ENCODE assay signal across 22 cellular contexts in genomic region chr6:157602521-157603288, GRCh38.
DNase-seq lines count a peak whose midpoint lies in the region; ATAC-seq and TF ChIP-seq lines count a peak whose summit lies in the region.
"Had no signal": no experiment of that assay in that cellular context is flagged by ENCODE, and none has a peak within 500 bp of the region (broad histone marks: within the 10 kb centered on the region; RNA-seq: fewer than 3 reads in every experiment).

No MANE protein-coding gene starts in this region.

- no peaks in the 10 kb centered on the region for H3K9me3 Mint-ChIP-seq in WTC11
- H3K9me3 Mint-ChIP-seq in HFFc6 = no peaks in the 10 kb centered on the region
- H3K9me3 Mint-ChIP-seq: CD4-positive, CD25-positive, alpha-beta regulatory T cell; IgD-negative memory B cell had no signal

- H3K4me3 Mint-ChIP-seq in WTC11 = no peak overlapping the region
- no peak overlapping the region for H3K4me3 Mint-ChIP-seq in HFFc6
- H3K4me3 Mint-ChIP-seq: CD4-positive, CD25-positive, alpha-beta regulatory T cell had no signal

- H3K27me3 Mint-ChIP-seq in WTC11 (ENCODE audit: low read depth) (no peaks in the 10 kb centered on the region), HFFc6 (ENCODE audit: insufficient read depth) (no peaks in the 10 kb centered on the region; the same call in 1 of the 2 replicates)
- H3K27me3 Mint-ChIP-seq: IgD-negative memory B cell had no signal

- H3K27ac ChIP-seq in upper lobe of right lung (no peak overlapping the region), Karpas-422 (ENCODE audit: low read length) (no peak overlapping the region)
- H3K27ac ChIP-seq: SJSA1 had no signal

- no peaks in the 10 kb centered on the region for H4K20me1 ChIP-seq in Karpas-422 (ENCODE audit: insufficient read depth, low read depth, low read length)

- CTCF ChIA-PET in WTC11 (lab: Charles Lee) = interaction anchor here (0.7 kb wide), 1 partner anchor 50 kb away, joined by 3 read pairs; no protein-coding TSS in a partner anchor

- H3K9me2 ChIP-seq in Karpas-422 (replicated peaks; ENCODE audit: insufficient read depth, low read length) = no peaks in the 10 kb centered on the region

- no peak overlapping the region for H3K4me2 ChIP-seq in Karpas-422 (ENCODE audit: low read depth, low read length, poor library complexity, severe bottlenecking)

- no peak overlapping the region for H3K4me3 ChIP-seq in upper lobe of right lung
- H3K4me3 ChIP-seq in Karpas-422 (ENCODE audit: low read length) = no peak overlapping the region
- H3K4me3 ChIP-seq: MG63, SJSA1 had no signal

- H3K27ac Mint-ChIP-seq in WTC11 (peak overlapping the region; percentile 33; the same call in 1 of the 2 replicates), HFFc6 (no peak overlapping the region)
- H3K27ac Mint-ChIP-seq: CD4-positive, CD25-positive, alpha-beta regulatory T cell had no signal

- peaks cover 3% of the 10 kb centered on the region; the same call in 1 of the 2 replicates for H3K36me3 Mint-ChIP-seq in WTC11
- no peaks in the 10 kb centered on the region for H3K36me3 Mint-ChIP-seq in HFFc6 (ENCODE audit: low read depth)
- H3K36me3 Mint-ChIP-seq: CD4-positive, CD25-positive, alpha-beta regulatory T cell had no signal

- no peaks in the 10 kb centered on the region for H3K36me3 ChIP-seq in upper lobe of right lung
- no peaks in the 10 kb centered on the region for H3K36me3 ChIP-seq in Karpas-422 (ENCODE audit: insufficient read depth, low read length)
- H3K36me3 ChIP-seq: BE2C, MG63, SJSA1 had no signal

- peaks cover 16% of the 10 kb centered on the region for H3K4me1 ChIP-seq in upper lobe of right lung
- H3K4me1 ChIP-seq in Karpas-422 (ENCODE audit: low read length) = no peaks in the 10 kb centered on the region
- H3K4me1 ChIP-seq: BE2C had no signal

- H3K79me2 ChIP-seq in Karpas-422 (ENCODE audit: low read length) = no peaks in the 10 kb centered on the region

- H3K27me3 ChIP-seq in upper lobe of right lung (no peaks in the 10 kb centered on the region), Karpas-422 (ENCODE audit: low read length) (no peaks in the 10 kb centered on the region; the same call in 1 of the 2 replicates)
- H3K27me3 ChIP-seq: BE2C, MG63, SJSA1 had no signal

- peak; percentile 55 for DNase-seq in DMS79 (lab: John Stamatoyannopoulos, UW)
- DNase-seq in DMS79 treated with DMSO at 0.1 percent for 48 hours (lab: John Stamatoyannopoulos, UW) = no peak
- DNase-seq in WTC11 (ENCODE audit: low spot score) = no peak
- peak; percentile 82 for DNase-seq in mesenteric fat pad (ENCODE audit: low spot score)
- no peak for DNase-seq in upper lobe of right lung
- DNase-seq in HFFc6 = no peak
- DNase-seq in NCI-H345 (lab: John Stamatoyannopoulos, UW) = no peak
- no peak for DNase-seq in Karpas-422
- DNase-seq: 8988T; BE2C; CD4-positive, CD25-positive, alpha-beta regulatory T cell; COR-L47; DMS 273 treated with DMSO at 0.1 percent for 48 hours; Kasumi-1; MG63; NCI-H1048; NCI-H1436 treated with DMSO at 0.1 percent for 48 hours; NCI-H2081; NCI-H524 treated with DMSO at 0.1 percent for 48 hours had no signal

- no peaks in the 10 kb centered on the region for H3K9me3 ChIP-seq in upper lobe of right lung
- H3K9me3 ChIP-seq in Karpas-422 (ENCODE audit: low read length) = no peaks in the 10 kb centered on the region
- H3K9me3 ChIP-seq: BE2C, MG63, SJSA1 had no signal

- TF ChIP-seq CTCF in WTC11 (IDR thresholded peaks at IDR 0.05) = no peak
- no peak for TF ChIP-seq CTCF in upper lobe of right lung (IDR thresholded peaks at IDR 0.05)
- TF ChIP-seq CTCF in HFFc6 (IDR thresholded peaks at IDR 0.05) = no peak

- POLR2A ChIA-PET in WTC11 (lab: Charles Lee) = interaction anchor here (0.7 kb wide), 1 partner anchor 84 kb away, joined by 4 read pairs; no protein-coding TSS in a partner anchor

- H3K9ac ChIP-seq in Karpas-422 (ENCODE audit: low read length) = no peak overlapping the region

- peaks cover 31% of the 10 kb centered on the region for H3K4me1 Mint-ChIP-seq in WTC11
- H3K4me1 Mint-ChIP-seq in HFFc6 (ENCODE audit: low read depth) = peaks cover 4% of the 10 kb centered on the region; the same call in 1 of the 2 replicates
- H3K4me1 Mint-ChIP-seq: CD4-positive, CD25-positive, alpha-beta regulatory T cell had no signal

- no peak overlapping the region for H2AFZ ChIP-seq in Karpas-422 (ENCODE audit: low read length)

- intact Hi-C loops in upper lobe of right lung (cut with DNase I) = no loop called here

- ATAC-seq in WTC11 (no peak), upper lobe of right lung (peak; percentile 87)
- ATAC-seq: Panc1 had no signal

TF ChIP-seq in WTC11, 78 proteins besides CTCF, POLR2A, EP300 and RAD21 (continues in another document):
- TF ChIP-seq KAT7 (CRISPR knock-in tag; IDR thresholded peaks at IDR 0.05; ENCODE audit: borderline replicate concordance) = no peak
- TF ChIP-seq PRRX2 (CRISPR knock-in tag; IDR thresholded peaks at IDR 0.05) = no peak
- TF ChIP-seq ETV6 (CRISPR knock-in tag; IDR thresholded peaks at IDR 0.05) = no peak
- no peak for TF ChIP-seq SMAD4 (CRISPR knock-in tag; IDR thresholded peaks at IDR 0.05)
- TF ChIP-seq ZBTB21 (CRISPR knock-in tag; IDR thresholded peaks at IDR 0.05; ENCODE audit: borderline replicate concordance) = no peak
- no peak for TF ChIP-seq PREB (CRISPR knock-in tag; IDR thresholded peaks at IDR 0.05; ENCODE audit: borderline replicate concordance)
- no peak for TF ChIP-seq FOXJ3 (CRISPR knock-in tag; IDR thresholded peaks at IDR 0.05; ENCODE audit: borderline replicate concordance)
- TF ChIP-seq CREM (CRISPR knock-in tag; IDR thresholded peaks at IDR 0.05) = no peak
- no peak for TF ChIP-seq ELF4 (CRISPR knock-in tag; IDR thresholded peaks at IDR 0.05; ENCODE audit: low read depth)
- TF ChIP-seq, protein P1, sequence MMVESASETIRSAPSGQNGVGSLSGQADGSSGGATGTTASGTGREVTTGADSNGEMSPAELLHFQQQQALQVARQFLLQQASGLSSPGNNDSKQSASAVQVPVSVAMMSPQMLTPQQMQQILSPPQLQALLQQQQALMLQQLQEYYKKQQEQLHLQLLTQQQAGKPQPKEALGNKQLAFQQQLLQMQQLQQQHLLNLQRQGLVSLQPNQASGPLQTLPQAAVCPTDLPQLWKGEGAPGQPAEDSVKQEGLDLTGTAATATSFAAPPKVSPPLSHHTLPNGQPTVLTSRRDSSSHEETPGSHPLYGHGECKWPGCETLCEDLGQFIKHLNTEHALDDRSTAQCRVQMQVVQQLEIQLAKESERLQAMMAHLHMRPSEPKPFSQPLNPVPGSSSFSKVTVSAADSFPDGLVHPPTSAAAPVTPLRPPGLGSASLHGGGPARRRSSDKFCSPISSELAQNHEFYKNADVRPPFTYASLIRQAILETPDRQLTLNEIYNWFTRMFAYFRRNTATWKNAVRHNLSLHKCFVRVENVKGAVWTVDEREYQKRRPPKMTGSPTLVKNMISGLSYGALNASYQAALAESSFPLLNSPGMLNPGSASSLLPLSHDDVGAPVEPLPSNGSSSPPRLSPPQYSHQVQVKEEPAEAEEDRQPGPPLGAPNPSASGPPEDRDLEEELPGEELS (CRISPR knock-in tag; IDR thresholded peaks at IDR 0.05) = no peak
- no peak for TF ChIP-seq ZNF532 (CRISPR knock-in tag; IDR thresholded peaks at IDR 0.05; ENCODE audit: borderline replicate concordance)

Comparison
In these comparisons a context has a peak if more than half of its experiments do, and no peak if none do; other contexts are left out.
1. DNase-seq: peak in DMS79 (single experiment) and mesenteric fat pad (single experiment); none in DMS79 treated with DMSO at 0.1 percent for 48 hours (single experiment), WTC11 (single experiment), upper lobe of right lung (single experiment), HFFc6 (single experiment), NCI-H345 (single experiment) and Karpas-422 (single experiment).